In genomic region chr2:66446924-66447323, GRCh38 we compare ENCODE assay signal across 12 cellular contexts. TPM values are rescaled to one million over a fixed set of nuclear protein-coding genes. Genes with fewer than 3 reads are reported as not detected.
DNase-seq lines count a peak whose midpoint lies in the region; ATAC-seq and TF ChIP-seq lines count a peak whose summit lies in the region.
"Had no signal": no experiment of that assay in that cellular context is flagged by ENCODE, and none has a peak within 500 bp of the region (broad histone marks: within the 10 kb centered on the region; RNA-seq: fewer than 3 reads in every experiment).

No MANE protein-coding gene starts in this region.

- H3K27me3 ChIP-seq in heart right ventricle (peaks cover 0 to 51% (median 0%) of the 10 kb centered on the region in 7 donors), esophagus (ENCODE audit: control insufficient read depth in 1 of 2, insufficient read depth in 2 of 2, low read length in 2 of 2) (no peaks in the 10 kb centered on the region), aorta (ENCODE audit: control insufficient read depth in 1 of 2, insufficient read depth in 2 of 2, low read length in 1 of 2) (no peaks in the 10 kb centered on the region)
- H3K27me3 ChIP-seq: MG63 had no signal

- peak overlapping the region; percentile 62 to 95 (median 86) for H3K27ac ChIP-seq in heart right ventricle
- H3K27ac ChIP-seq in esophagus (ENCODE audit: low read depth in 2 of 2, low read length in 1 of 2), result peak overlapping the region; percentile 81 to 92
- H3K27ac ChIP-seq in aorta (ENCODE audit: low read depth in 1 of 2, low read length in 2 of 2), result peak overlapping the region; percentile 75 to 100
- H3K27ac ChIP-seq: WERI-Rb-1 had no signal

- intact Hi-C loops in heart right ventricle (cut with DNase I), result loop anchor here in 3 of 10 donors (5.0 to 10.0 kb wide), 3 partner anchors 35 to 878 kb away; no protein-coding TSS in a partner anchor
- intact Hi-C loops in left cardiac atrium (cut with DNase I), result no loop called here
- intact Hi-C loops in aorta (cut with DNase I), result no loop called here

- TF ChIP-seq CTCF in heart right ventricle (IDR thresholded peaks at IDR 0.05) (no peak), neural crest cell (conservative IDR thresholded peaks at IDR 0.05) (no peak)

- ATAC-seq in heart right ventricle (no peak), left cardiac atrium (no peak), aorta (ENCODE audit: low FRiP score) (no peak), GM21528 (IDR thresholded peaks at IDR 0.05; ENCODE audit: low FRiP score, unreplicated experiment) (no peak)

- no peak for DNase-seq in heart right ventricle
- no peak for DNase-seq in left cardiac atrium
- no peak for DNase-seq in neural crest cell (ENCODE audit: low read depth, low spot score)
- DNase-seq in aorta, result no peak
- no peak for DNase-seq in stimulated activated naive CD4-positive, alpha-beta T cell (lab: John Stamatoyannopoulos, UW)
- no peak for DNase-seq in DMS 273 (lab: John Stamatoyannopoulos, UW; ENCODE audit: unreplicated experiment)
- DNase-seq: MG63, SHP77, WERI-Rb-1 had no signal

- peaks cover 10% of the 10 kb centered on the region for H3K36me3 Mint-ChIP-seq in neural crest cell (ENCODE audit: low read depth)

- H3K36me3 ChIP-seq in heart right ventricle, result peaks cover 0 to 31% (median 0%) of the 10 kb centered on the region in 9 donors
- peaks cover 0 to 10% of the 10 kb centered on the region in 2 donors for H3K36me3 ChIP-seq in esophagus (ENCODE audit: control insufficient read depth in 2 of 2, insufficient read depth in 2 of 2, low read length in 1 of 2)
- no peaks in the 10 kb centered on the region for H3K36me3 ChIP-seq in aorta (ENCODE audit: control insufficient read depth in 1 of 2, insufficient read depth in 2 of 2, low read length in 1 of 2)
- H3K36me3 ChIP-seq: MG63 had no signal

- no peaks in the 10 kb centered on the region for H3K9me3 Mint-ChIP-seq in neural crest cell
- H3K9me3 Mint-ChIP-seq: activated T-helper 1 cell treated with anti-CD3 and anti-CD28 coated beads, Interleukin-12 subunit alpha, Interleukin-12 subunit beta, Interleukin-2, Interleukin-4 antibody, amounts not matched to agents 30 ng/mL and 10 ng/mL and 1 ng/mL, durations not matched to agents 14 hours and 24 hours and 36 hours had no signal

- H3K4me3 Mint-ChIP-seq in neural crest cell, result peak overlapping the region; percentile 77
- H3K4me3 Mint-ChIP-seq: activated T-helper 1 cell treated with anti-CD3 and anti-CD28 coated beads, Interleukin-12 subunit alpha, Interleukin-12 subunit beta, Interleukin-2, Interleukin-4 antibody, amounts not matched to agents 30 ng/mL and 10 ng/mL and 1 ng/mL, durations not matched to agents 14 hours and 24 hours and 36 hours had no signal

- H3K27ac Mint-ChIP-seq in neural crest cell (ENCODE audit: unreplicated experiment), result peak overlapping the region; percentile 79
- H3K27ac Mint-ChIP-seq: activated T-helper 1 cell treated with anti-CD3 and anti-CD28 coated beads, Interleukin-12 subunit alpha, Interleukin-12 subunit beta, Interleukin-2, Interleukin-4 antibody, amounts not matched to agents 30 ng/mL and 10 ng/mL and 1 ng/mL, durations not matched to agents 14 hours and 24 hours and 36 hours had no signal

- 81 to 84% methylated on average over 8 of the region's 8 CpGs for WGBS in heart right ventricle, 2 donors
- WGBS in esophagus, 2 donors, result 45 to 53% methylated on average over 8 of the region's 8 CpGs
- 48 to 51% methylated on average over 8 of the region's 8 CpGs for WGBS in aorta, 2 donors

- peaks cover 57% of the 10 kb centered on the region for H3K27me3 Mint-ChIP-seq in neural crest cell (ENCODE audit: low read depth)

- peaks cover 51% of the 10 kb centered on the region for H3K4me1 Mint-ChIP-seq in neural crest cell

- H3K9me3 ChIP-seq in heart right ventricle, result no peaks in the 10 kb centered on the region
- H3K9me3 ChIP-seq in esophagus (ENCODE audit: control insufficient read depth in 2 of 2, insufficient read depth in 1 of 2, low read depth in 1 of 2, low read length in 1 of 2), result no peaks in the 10 kb centered on the region
- no peaks in the 10 kb centered on the region for H3K9me3 ChIP-seq in aorta (ENCODE audit: control insufficient read depth, low read length)
- H3K9me3 ChIP-seq: MG63 had no signal

- peak overlapping the region in 9 of 10 donors; percentile 27 to 83 (median 41) for H3K4me3 ChIP-seq in heart right ventricle
- H3K4me3 ChIP-seq in esophagus (ENCODE audit: low read depth in 1 of 2, low read length in 2 of 2), result peak overlapping the region; percentile 66 to 76
- no peak overlapping the region for H3K4me3 ChIP-seq in aorta (ENCODE audit: low read length in 2 of 2)
- H3K4me3 ChIP-seq: MG63 had no signal

- peaks cover 0 to 33% (median 13%) of the 10 kb centered on the region in 9 donors for H3K4me1 ChIP-seq in heart right ventricle
- peaks cover 0 to 2% of the 10 kb centered on the region in 2 donors for H3K4me1 ChIP-seq in esophagus (ENCODE audit: control insufficient read depth in 2 of 2, insufficient read depth in 2 of 2, low read length in 1 of 2)
- peaks cover 0 to 3% of the 10 kb centered on the region in 2 donors for H3K4me1 ChIP-seq in aorta (ENCODE audit: control insufficient read depth in 1 of 2, insufficient read depth in 2 of 2, low read length in 2 of 2)

RNA-seq across cellular contexts. Expression of gene MEIS1, which starts 12.0 kb away (rescaled TPM):
- total RNA-seq in heart right ventricle (10 to 100 TPM; 24.8 to 63.8 (median 38.6) TPM), left cardiac atrium (10 to 100 TPM; 32.4 to 36.1 TPM), neural crest cell (101 and 107 TPM in 2 replicates), aorta (10 to 100 TPM; 35.4 to 76.6 TPM)
- polyA plus RNA-seq in heart right ventricle (10 to 100 TPM; 28.5 to 44.9 TPM), esophagus (10 to 100 TPM; 16.8 to 30.4 TPM), aorta (10 to 100 TPM in 1 of 2 donors, 1 to 10 TPM in 1; 7.6 to 31.5 TPM)
- total RNA-seq: activated T-helper 1 cell treated with anti-CD3 and anti-CD28 coated beads, Interleukin-12 subunit alpha, Interleukin-12 subunit beta, Interleukin-2, Interleukin-4 antibody, amounts not matched to agents 30 ng/mL and 10 ng/mL and 1 ng/mL, durations not matched to agents 14 hours and 24 hours and 36 hours had no signal

Comparison
In these comparisons a context has a peak if more than half of its experiments do, and no peak if none do; other contexts are left out.
1. H3K4me3 ChIP-seq: peak in heart right ventricle (9 of 10) and esophagus (2 of 2); none in aorta (0 of 2).
2. Peak in every context shown above with its lines, with median percentiles within 50 percentile points of each other: H3K27ac ChIP-seq.